Comparison of ENCODE assay signal across 11 cellular contexts in genomic region chr2:46848446-46848845, GRCh38.
DNase-seq lines count a peak whose midpoint lies in the region; ATAC-seq and TF ChIP-seq lines count a peak whose summit lies in the region.
"Had no signal": no experiment of that assay in that cellular context is flagged by ENCODE, and none has a peak within 500 bp of the region (broad histone marks: within the 10 kb centered on the region; RNA-seq: fewer than 3 reads in every experiment).

No MANE protein-coding gene starts in this region.

- H3K9me3 Mint-ChIP-seq in effector memory CD8-positive, alpha-beta T cell, result no peaks in the 10 kb centered on the region
- no peaks in the 10 kb centered on the region for H3K9me3 Mint-ChIP-seq in activated CD8-positive, alpha-beta memory T cell treated with anti-CD3 and anti-CD28 coated beads, Interleukin-2, amount 10 ng/mL, durations not matched to agents 7 days and 5 days (ENCODE audit: low read depth)

- H4K20me1 ChIP-seq in BLaER1 treated with 17β-estradiol and CSF1 and Interleukin-3, amounts not matched to agents 10 nM and 100 nM, result no peaks in the 10 kb centered on the region

- peak overlapping the region in 5 of 11 experiments; percentile 1 to 51 (median 18); a peak in 2 of 22 replicates for H3K27ac ChIP-seq in BLaER1 treated with 17β-estradiol and CSF1 and Interleukin-3, amounts not matched to agents 10 nM and 100 nM
- H3K27ac ChIP-seq: SJCRH30 had no signal

- H3K4me3 Mint-ChIP-seq in effector memory CD8-positive, alpha-beta T cell, result no peak overlapping the region
- H3K4me3 Mint-ChIP-seq in activated CD8-positive, alpha-beta memory T cell treated with anti-CD3 and anti-CD28 coated beads, Interleukin-2, amount 10 ng/mL, durations not matched to agents 7 days and 5 days, result no peak overlapping the region

- H3K4me3 ChIP-seq in BLaER1 treated with 17β-estradiol and CSF1 and Interleukin-3, amounts not matched to agents 10 nM and 100 nM, result peak overlapping the region in 2 of 10 experiments; percentile 11 to 33; a peak in 2 of 20 replicates
- H3K4me3 ChIP-seq in fibroblast of mammary gland (ENCODE audit: control insufficient read depth, low read depth, low read length), result no peak overlapping the region
- H3K4me3 ChIP-seq: SJCRH30 had no signal

- peak overlapping the region; percentile 60 to 92 (median 86) for H3K4me2 ChIP-seq in BLaER1 treated with 17β-estradiol and CSF1 and Interleukin-3, amounts not matched to agents 10 nM and 100 nM

- no peaks in the 10 kb centered on the region for H3K36me3 ChIP-seq in BLaER1 treated with 17β-estradiol and CSF1 and Interleukin-3, amounts not matched to agents 10 nM and 100 nM
- H3K36me3 ChIP-seq: SJCRH30 had no signal

- CTCF ChIA-PET in activated CD8-positive, alpha-beta memory T cell treated with anti-CD3 and anti-CD28 coated beads, Interleukin-2, amount 10 ng/mL, durations not matched to agents 7 days and 5 days (lab: Charles Lee), result no interaction called here

- peak overlapping the region in 8 of 11 experiments; percentile 1 to 55 (median 30); a peak in 6 of 22 replicates for H3K9ac ChIP-seq in BLaER1 treated with 17β-estradiol and CSF1 and Interleukin-3, amounts not matched to agents 10 nM and 100 nM

- DNase-seq in NCI-H526 treated with DMSO at 0.1 percent for 48 hours (lab: John Stamatoyannopoulos, UW) (peak; percentile 5), fibroblast of mammary gland (ENCODE audit: low read depth) (peak; percentile 80), posterior vena cava (ENCODE audit: low spot score) (peak; percentile 86), Ammon's horn (ENCODE audit: low spot score) (no peak)
- DNase-seq in effector memory CD8-positive, alpha-beta T cell, result no peak
- DNase-seq in activated CD8-positive, alpha-beta memory T cell treated with anti-CD3 and anti-CD28 coated beads, Interleukin-2, amount 10 ng/mL, durations not matched to agents 7 days and 5 days, result no peak
- DNase-seq: caudate nucleus, NCI-H1417 had no signal

- H3K9me3 ChIP-seq in BLaER1 treated with 17β-estradiol and CSF1 and Interleukin-3, amounts not matched to agents 10 nM and 100 nM (replicated peaks in 1 of 11), result no peaks in the 10 kb centered on the region
- H3K9me3 ChIP-seq: SJCRH30 had no signal

- H3K27ac Mint-ChIP-seq in effector memory CD8-positive, alpha-beta T cell, result no peak overlapping the region
- no peak overlapping the region for H3K27ac Mint-ChIP-seq in activated CD8-positive, alpha-beta memory T cell treated with anti-CD3 and anti-CD28 coated beads, Interleukin-2, amount 10 ng/mL, durations not matched to agents 7 days and 5 days

- H3K27me3 ChIP-seq in BLaER1 treated with 17β-estradiol and CSF1 and Interleukin-3, amounts not matched to agents 10 nM and 100 nM, result no peaks in the 10 kb centered on the region
- H3K27me3 ChIP-seq: SJCRH30 had no signal

- no peaks in the 10 kb centered on the region for H3K4me1 Mint-ChIP-seq in effector memory CD8-positive, alpha-beta T cell (ENCODE audit: low read depth in 2 of 2)
- H3K4me1 Mint-ChIP-seq in activated CD8-positive, alpha-beta memory T cell treated with anti-CD3 and anti-CD28 coated beads, Interleukin-2, amount 10 ng/mL, durations not matched to agents 7 days and 5 days, result no peaks in the 10 kb centered on the region

- no peaks in the 10 kb centered on the region for H3K36me3 Mint-ChIP-seq in effector memory CD8-positive, alpha-beta T cell (ENCODE audit: insufficient read depth)
- no peaks in the 10 kb centered on the region for H3K36me3 Mint-ChIP-seq in activated CD8-positive, alpha-beta memory T cell treated with anti-CD3 and anti-CD28 coated beads, Interleukin-2, amount 10 ng/mL, durations not matched to agents 7 days and 5 days

- peaks cover 18 to 39% (median 30%) of the 10 kb centered on the region in 10 experiments for H3K4me1 ChIP-seq in BLaER1 treated with 17β-estradiol and CSF1 and Interleukin-3, amounts not matched to agents 10 nM and 100 nM

- H3K27me3 Mint-ChIP-seq in effector memory CD8-positive, alpha-beta T cell, result peaks cover 31 to 62% of the 10 kb centered on the region in 2 donors
- peaks cover 23% of the 10 kb centered on the region for H3K27me3 Mint-ChIP-seq in activated CD8-positive, alpha-beta memory T cell treated with anti-CD3 and anti-CD28 coated beads, Interleukin-2, amount 10 ng/mL, durations not matched to agents 7 days and 5 days

- ATAC-seq in effector memory CD8-positive, alpha-beta T cell (replicated peaks), result no peak
- no peak for ATAC-seq in activated CD8-positive, alpha-beta memory T cell treated with anti-CD3 and anti-CD28 coated beads, Interleukin-2, amount 10 ng/mL, durations not matched to agents 7 days and 5 days
- no peak for ATAC-seq in GM19328 (IDR thresholded peaks at IDR 0.05; ENCODE audit: unreplicated experiment)

- no peak for TF ChIP-seq CTCF in fibroblast of mammary gland (conservative IDR thresholded peaks at IDR 0.05; ENCODE audit: control insufficient read depth, insufficient read depth, low read depth, low read length)

- intact Hi-C loops in posterior vena cava (cut with DNase I), result loop anchor here in 1 of 2 donors (5.0 kb wide), 1 partner anchor 36 kb away; no protein-coding TSS in a partner anchor

Comparison
In these comparisons a context has a peak if more than half of its experiments do, and no peak if none do; other contexts are left out.
1. DNase-seq: peak in NCI-H526 treated with DMSO at 0.1 percent for 48 hours (single experiment), fibroblast of mammary gland (single experiment) and posterior vena cava (single experiment); none in effector memory CD8-positive, alpha-beta T cell (0 of 3), activated CD8-positive, alpha-beta memory T cell treated with anti-CD3 and anti-CD28 coated beads, Interleukin-2, amount 10 ng/mL, durations not matched to agents 7 days and 5 days (single experiment) and Ammon's horn (single experiment).